ENCODE assay signal across 8 cellular contexts in genomic region chr2:166376488-166376828, GRCh38. TPM values are rescaled to one million over a fixed set of nuclear protein-coding genes. Genes with fewer than 3 reads are reported as not detected.
DNase-seq lines count a peak whose midpoint lies in the region; ATAC-seq, FAIRE-seq and TF ChIP-seq lines count a peak whose summit lies in the region.

No MANE protein-coding gene starts in this region.

- H3K4me1 ChIP-seq in adipocyte (ENCODE audit: control insufficient read depth, insufficient read depth, low read length) (peaks cover 11% of the 10 kb centered on the region), kidney (ENCODE audit: control insufficient read depth in 1 of 2, insufficient read depth in 1 of 2, low read depth in 1 of 2, low read length in 2 of 2) (peaks cover 0 to 4% of the 10 kb centered on the region in 2 donors), stomach smooth muscle (ENCODE audit: control insufficient read depth, insufficient read depth, low read length) (peaks cover 10% of the 10 kb centered on the region)
- H3K4me1 ChIP-seq in CD8-positive, alpha-beta memory T cell (ENCODE audit: insufficient read depth, low read length), result no peaks in the 10 kb centered on the region

- peaks cover 7% of the 10 kb centered on the region for H3K27me3 ChIP-seq in adipocyte (replicated peaks; ENCODE audit: control insufficient read depth, insufficient read depth, low read length)
- H3K27me3 ChIP-seq in stomach smooth muscle (ENCODE audit: control insufficient read depth in 1 of 2, insufficient read depth in 2 of 2, low read length in 2 of 2), result no peaks in the 10 kb centered on the region
- no peaks in the 10 kb centered on the region for H3K27me3 ChIP-seq in CD8-positive, alpha-beta memory T cell (ENCODE audit: insufficient read depth, low read length, poor library complexity, severe bottlenecking)

- DNase-seq in activated CD4-positive, alpha-beta T cell treated with anti-CD3 and anti-CD28 coated beads for 36 hours, result no peak
- DNase-seq in activated CD4-positive, alpha-beta T cell treated with anti-CD3 and anti-CD28 coated beads, Interleukin-2, amount 50 U/mL, for 48 hours, result no peak
- no peak for DNase-seq in adipocyte (ENCODE audit: low read depth)
- no peak for DNase-seq in kidney
- no peak for DNase-seq in NCI-H1436 (lab: John Stamatoyannopoulos, UW)
- DNase-seq in SHP77 treated with DMSO at 0.1 percent for 48 hours (lab: John Stamatoyannopoulos, UW), result no peak
- DNase-seq in CD8-positive, alpha-beta memory T cell, result no peak

- no peak overlapping the region for H3K27ac Mint-ChIP-seq in activated CD4-positive, alpha-beta T cell treated with anti-CD3 and anti-CD28 coated beads for 36 hours
- H3K27ac Mint-ChIP-seq in CD8-positive, alpha-beta memory T cell, result peak overlapping the region in 1 of 8 donors; percentile 31

- H3K4me3 ChIP-seq in adipocyte (ENCODE audit: low read length), result peak overlapping the region; percentile 79
- H3K4me3 ChIP-seq in kidney (ENCODE audit: low read length in 2 of 2), result peak overlapping the region; percentile 74 to 81
- peak overlapping the region; percentile 75 to 76 for H3K4me3 ChIP-seq in stomach smooth muscle (ENCODE audit: low read length in 2 of 2)
- no peak overlapping the region for H3K4me3 ChIP-seq in CD8-positive, alpha-beta memory T cell (ENCODE audit: low read length)

- no peaks in the 10 kb centered on the region for H3K36me3 ChIP-seq in adipocyte (ENCODE audit: control insufficient read depth, insufficient read depth, low read length, severe bottlenecking)
- no peaks in the 10 kb centered on the region for H3K36me3 ChIP-seq in kidney (ENCODE audit: control insufficient read depth in 1 of 2, insufficient read depth in 2 of 2, low read length in 2 of 2)
- H3K36me3 ChIP-seq in stomach smooth muscle (ENCODE audit: control insufficient read depth in 2 of 2, insufficient read depth in 2 of 2, low read length in 2 of 2), result no peaks in the 10 kb centered on the region
- H3K36me3 ChIP-seq in CD8-positive, alpha-beta memory T cell (ENCODE audit: insufficient read depth, low read length), result no peaks in the 10 kb centered on the region

- H3K27ac ChIP-seq in kidney (ENCODE audit: low read depth in 2 of 2, low read length in 2 of 2) (no peak overlapping the region), stomach smooth muscle (ENCODE audit: low read length) (no peak overlapping the region)
- H3K27ac ChIP-seq in CD8-positive, alpha-beta memory T cell (ENCODE audit: low read depth, low read length), result no peak overlapping the region

- H3K36me3 Mint-ChIP-seq in activated CD4-positive, alpha-beta T cell treated with anti-CD3 and anti-CD28 coated beads for 36 hours (ENCODE audit: low read depth), result no peaks in the 10 kb centered on the region
- H3K36me3 Mint-ChIP-seq in CD8-positive, alpha-beta memory T cell, result no peaks in the 10 kb centered on the region

- ATAC-seq in activated CD4-positive, alpha-beta T cell treated with anti-CD3 and anti-CD28 coated beads for 36 hours, result peak; percentile 18

- H3K9ac ChIP-seq in adipocyte (ENCODE audit: low read length) (peak overlapping the region; percentile 27), kidney (ENCODE audit: low read length in 2 of 2) (no peak overlapping the region), stomach smooth muscle (ENCODE audit: low read length in 2 of 2) (no peak overlapping the region)

- POLR2A ChIA-PET in activated CD4-positive, alpha-beta T cell treated with anti-CD3 and anti-CD28 coated beads for 36 hours (lab: Charles Lee), result no interaction called here
- POLR2A ChIA-PET in CD8-positive, alpha-beta memory T cell (lab: Charles Lee), result no interaction called here

- no peaks in the 10 kb centered on the region for H3K9me3 Mint-ChIP-seq in activated CD4-positive, alpha-beta T cell treated with anti-CD3 and anti-CD28 coated beads for 36 hours (ENCODE audit: low read depth)
- H3K9me3 Mint-ChIP-seq in CD8-positive, alpha-beta memory T cell, result no peaks in the 10 kb centered on the region

- H3K9me3 ChIP-seq in adipocyte (ENCODE audit: control insufficient read depth, low read length) (no peaks in the 10 kb centered on the region), kidney (ENCODE audit: control insufficient read depth in 1 of 2, low read length in 2 of 2) (no peaks in the 10 kb centered on the region), stomach smooth muscle (ENCODE audit: control insufficient read depth in 2 of 2, low read length in 2 of 2) (no peaks in the 10 kb centered on the region)
- no peaks in the 10 kb centered on the region for H3K9me3 ChIP-seq in CD8-positive, alpha-beta memory T cell (ENCODE audit: low read length)

- no peak for FAIRE-seq in kidney (lab: Jason Lieb, UNC)

- CTCF ChIA-PET in activated CD4-positive, alpha-beta T cell treated with anti-CD3 and anti-CD28 coated beads for 36 hours (lab: Charles Lee), result no interaction called here
- CTCF ChIA-PET in CD8-positive, alpha-beta memory T cell (lab: Charles Lee), result no interaction called here

- peak overlapping the region; percentile 69 for H3K4me3 Mint-ChIP-seq in activated CD4-positive, alpha-beta T cell treated with anti-CD3 and anti-CD28 coated beads for 36 hours
- peak overlapping the region in 1 of 7 donors; percentile 22 for H3K4me3 Mint-ChIP-seq in CD8-positive, alpha-beta memory T cell

- peaks cover 9% of the 10 kb centered on the region for H3K4me1 Mint-ChIP-seq in activated CD4-positive, alpha-beta T cell treated with anti-CD3 and anti-CD28 coated beads for 36 hours
- peaks cover 6 to 10% (median 9%) of the 10 kb centered on the region in 3 donors for H3K4me1 Mint-ChIP-seq in CD8-positive, alpha-beta memory T cell

- H3K27me3 Mint-ChIP-seq in activated CD4-positive, alpha-beta T cell treated with anti-CD3 and anti-CD28 coated beads for 36 hours, result peaks cover 36% of the 10 kb centered on the region
- peaks cover 5 to 18% of the 10 kb centered on the region in 2 donors for H3K27me3 Mint-ChIP-seq in CD8-positive, alpha-beta memory T cell

- intact Hi-C loops in activated CD4-positive, alpha-beta T cell treated with anti-CD3 and anti-CD28 coated beads for 36 hours (cut with DNase I, micrococcal nuclease), result no loop called here
- intact Hi-C loops in kidney (cut with DNase I), result no loop called here

- TF ChIP-seq CTCF in kidney (IDR thresholded peaks at IDR 0.05; ENCODE audit: borderline replicate concordance, extremely low read depth, insufficient read depth), result no peak

RNA-seq across cellular contexts. Expression of gene SCN9A, which starts 0.7 kb away (rescaled TPM):
- under 1 TPM in 1 of 2 experiments, not detected in 1; 0.07 TPM for total RNA-seq in activated CD4-positive, alpha-beta T cell treated with anti-CD3 and anti-CD28 coated beads for 36 hours
- total RNA-seq in kidney, result 5.3 TPM
- polyA plus RNA-seq in kidney (ENCODE audit: insufficient read depth, low read depth, low replicate concordance), result 0.99 TPM
- not detected for total RNA-seq in CD8-positive, alpha-beta memory T cell
- not detected for polyA plus RNA-seq in CD8-positive, alpha-beta memory T cell
